8 cellular contexts compared by ENCODE assay signal in genomic region chr3:37779289-37780152, GRCh38.
DNase-seq lines count a peak whose midpoint lies in the region; ATAC-seq and TF ChIP-seq lines count a peak whose summit lies in the region.

No MANE protein-coding gene starts in this region.

- CTCF ChIA-PET in A673 (lab: Charles Lee): interaction anchor here (0.7 kb wide), 2 partner anchors 32 to 529 kb away, joined by 3 read pairs; no protein-coding TSS in a partner anchor

- no peaks in the 10 kb centered on the region for H3K27me3 Mint-ChIP-seq in stimulated activated naive B cell treated with anti-CD40 and anti-IgM and Interleukin-4, amounts not matched to agents 10 μg/mL and 1 μg/mL and 100 μg/mL, for 72 hours
- H3K27me3 Mint-ChIP-seq in activated T-cell treated with anti-CD3 and anti-CD28 coated beads, Interleukin-2, amount 50 U/mL, for 24 hours: peaks cover 6% of the 10 kb centered on the region

- H3K9me3 ChIP-seq in A673 (ENCODE audit: low read depth, low read length, poor library complexity, severe bottlenecking) (no peaks in the 10 kb centered on the region), body of pancreas (no peaks in the 10 kb centered on the region), iPS DF 6.9 (ENCODE audit: control insufficient read depth, insufficient read depth, low read length) (no peaks in the 10 kb centered on the region)

- TF ChIP-seq POLR2A in body of pancreas (IDR thresholded peaks at IDR 0.05): no peak

- no peaks in the 10 kb centered on the region for H3K36me3 Mint-ChIP-seq in stimulated activated naive B cell treated with anti-CD40 and anti-IgM and Interleukin-4, amounts not matched to agents 10 μg/mL and 1 μg/mL and 100 μg/mL, for 72 hours
- H3K36me3 Mint-ChIP-seq in activated T-cell treated with anti-CD3 and anti-CD28 coated beads, Interleukin-2, amount 50 U/mL, for 24 hours (ENCODE audit: low read depth): no peaks in the 10 kb centered on the region

- no peak overlapping the region for H3K4me3 ChIP-seq in A673 (ENCODE audit: low read depth, low read length, poor library complexity, severe bottlenecking)
- H3K4me3 ChIP-seq in body of pancreas: no peak overlapping the region
- no peak overlapping the region for H3K4me3 ChIP-seq in iPS DF 6.9 (ENCODE audit: low read length)

- H3K4me3 Mint-ChIP-seq in stimulated activated naive B cell treated with anti-CD40 and anti-IgM and Interleukin-4, amounts not matched to agents 10 μg/mL and 1 μg/mL and 100 μg/mL, for 72 hours: no peak overlapping the region
- H3K4me3 Mint-ChIP-seq in activated T-cell treated with anti-CD3 and anti-CD28 coated beads, Interleukin-2, amount 50 U/mL, for 24 hours: no peak overlapping the region

- peak; percentile 67 for DNase-seq in A673 (ENCODE audit: low spot score)
- DNase-seq in GM04504 (ENCODE audit: low read depth): peak; percentile 50
- peak; percentile 36 for DNase-seq in NCI-H526 treated with DMSO at 0.1 percent for 48 hours (lab: John Stamatoyannopoulos, UW)
- DNase-seq in body of pancreas: peak; percentile 30 to 59 (median 44)
- DNase-seq in iPS DF 6.9 (ENCODE audit: low read depth, low spot score): peak; percentile 60
- DNase-seq in stimulated activated naive B cell treated with anti-CD40 and anti-IgM and Interleukin-4, amounts not matched to agents 10 μg/mL and 1 μg/mL and 100 μg/mL, for 72 hours: peak; percentile 4
- no peak for DNase-seq in activated T-cell treated with anti-CD3 and anti-CD28 coated beads, Interleukin-2, amount 50 U/mL, for 24 hours

- BruUV-seq in A673 (replicated peaks; lab: Mats Ljungman, UMichigan): no TSS peak

- 33 to 36% methylated on average over 10 of the region's 10 CpGs for WGBS in body of pancreas, 2 donors
- WGBS in iPS DF 6.9 (ENCODE audit: insufficient coverage, insufficient read length): no CpG with 5 or more reads among the region's 10 CpGs

- H3K4me1 Mint-ChIP-seq in stimulated activated naive B cell treated with anti-CD40 and anti-IgM and Interleukin-4, amounts not matched to agents 10 μg/mL and 1 μg/mL and 100 μg/mL, for 72 hours: no peaks in the 10 kb centered on the region
- H3K4me1 Mint-ChIP-seq in activated T-cell treated with anti-CD3 and anti-CD28 coated beads, Interleukin-2, amount 50 U/mL, for 24 hours (ENCODE audit: low read depth): peaks cover 7% of the 10 kb centered on the region

- H3K36me3 ChIP-seq in A673 (ENCODE audit: insufficient read depth, low read length, poor library complexity, severe bottlenecking): no peaks in the 10 kb centered on the region
- no peaks in the 10 kb centered on the region for H3K36me3 ChIP-seq in body of pancreas (replicated peaks in 1 of 2; ENCODE audit: insufficient read depth in 1 of 2, low read depth in 2 of 2)
- no peaks in the 10 kb centered on the region for H3K36me3 ChIP-seq in iPS DF 6.9 (ENCODE audit: control insufficient read depth, insufficient read depth, low read length)

- no peak overlapping the region for H3K27ac Mint-ChIP-seq in stimulated activated naive B cell treated with anti-CD40 and anti-IgM and Interleukin-4, amounts not matched to agents 10 μg/mL and 1 μg/mL and 100 μg/mL, for 72 hours
- no peak overlapping the region for H3K27ac Mint-ChIP-seq in activated T-cell treated with anti-CD3 and anti-CD28 coated beads, Interleukin-2, amount 50 U/mL, for 24 hours

- no peaks in the 10 kb centered on the region for H3K4me1 ChIP-seq in A673 (ENCODE audit: insufficient read depth, low read length, poor library complexity, severe bottlenecking)
- no peaks in the 10 kb centered on the region for H3K4me1 ChIP-seq in body of pancreas
- no peaks in the 10 kb centered on the region for H3K4me1 ChIP-seq in iPS DF 6.9 (ENCODE audit: control insufficient read depth, insufficient read depth, low read length)

- peaks cover 5 to 8% of the 10 kb centered on the region in 2 donors for H3K9me3 Mint-ChIP-seq in stimulated activated naive B cell treated with anti-CD40 and anti-IgM and Interleukin-4, amounts not matched to agents 10 μg/mL and 1 μg/mL and 100 μg/mL, for 72 hours
- H3K9me3 Mint-ChIP-seq in activated T-cell treated with anti-CD3 and anti-CD28 coated beads, Interleukin-2, amount 50 U/mL, for 24 hours: peaks cover 4% of the 10 kb centered on the region

- H3K27me3 ChIP-seq in A673 (replicated peaks; ENCODE audit: insufficient read depth, low read depth, low read length, poor library complexity) (no peaks in the 10 kb centered on the region), body of pancreas (no peaks in the 10 kb centered on the region), iPS DF 6.9 (ENCODE audit: control insufficient read depth, insufficient read depth, low read length) (no peaks in the 10 kb centered on the region)

- peak; percentile 61 for TF ChIP-seq CTCF in A673 (conservative IDR thresholded peaks at IDR 0.05; ENCODE audit: low read depth, low read length)
- peak; percentile 53 to 87 (median 83) for TF ChIP-seq CTCF in body of pancreas (IDR thresholded peaks at IDR 0.05)

- H3K27ac ChIP-seq in A673 (ENCODE audit: low read depth, low read length, poor library complexity, severe bottlenecking) (no peak overlapping the region), body of pancreas (no peak overlapping the region), iPS DF 6.9 (ENCODE audit: low read length) (no peak overlapping the region)

- intact Hi-C loops in A673 (cut with micrococcal nuclease; ENCODE audit: unreplicated experiment): loop anchor here (5.0 kb wide), 1 partner anchor 322 kb away; no protein-coding TSS in a partner anchor
- intact Hi-C loops in body of pancreas (cut with DNase I): no loop called here

- POLR2A ChIA-PET in A673 (lab: Charles Lee; ENCODE audit: low non-redundant PET): no interaction called here

- ATAC-seq in HG03520 (IDR thresholded peaks at IDR 0.05; ENCODE audit: unreplicated experiment): peak; percentile 51
- ATAC-seq in body of pancreas: peak; percentile 85
- ATAC-seq in stimulated activated naive B cell treated with anti-CD40 and anti-IgM and Interleukin-4, amounts not matched to agents 10 μg/mL and 1 μg/mL and 100 μg/mL, for 72 hours (replicated peaks): peak; percentile 51 to 68
